9 cellular contexts compared by ENCODE assay signal in the genomic region with DNA sequence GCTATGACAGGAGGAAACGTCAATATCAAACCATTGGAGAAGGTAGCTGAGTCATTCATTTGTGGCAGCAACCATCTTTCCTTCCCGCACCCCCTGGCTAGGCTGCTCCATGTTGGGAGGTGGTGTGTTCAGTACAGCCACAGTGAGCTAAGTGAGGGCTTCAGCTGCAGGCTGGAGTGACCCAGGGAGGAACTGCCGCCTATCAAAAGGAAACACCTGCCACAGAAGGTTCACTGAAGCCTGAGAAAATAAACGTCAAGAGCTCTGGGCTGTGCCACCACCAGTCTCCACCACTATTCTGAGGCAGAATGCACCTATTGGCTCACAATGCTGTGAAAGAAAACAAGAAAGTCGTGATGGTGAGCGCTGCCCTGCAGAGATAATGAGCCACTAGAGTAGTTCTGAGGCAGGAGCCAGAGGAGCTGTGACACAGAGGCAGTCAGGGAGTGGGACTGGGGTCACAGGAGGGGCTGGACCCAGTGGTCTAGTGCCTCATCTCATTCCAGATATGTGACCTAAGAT. TPM values are rescaled to one million over a fixed set of nuclear protein-coding genes. Genes with fewer than 3 reads are reported as not detected.
A peak's percentile ranks its signal among the peaks of the same experiment; 100 is the strongest.
DNase-seq lines count a peak whose midpoint lies in the region; ATAC-seq and TF ChIP-seq lines count a peak whose summit lies in the region.
"Had no signal": no experiment of that assay in that cellular context is flagged by ENCODE, and none has a peak within 500 bp of the region (broad histone marks: within the 10 kb centered on the region; RNA-seq: fewer than 3 reads in every experiment).

No MANE protein-coding gene starts in this region.

- H3K9me3 ChIP-seq in ovary = no peaks in the 10 kb centered on the region

- DNase-seq in NCI-H2081 treated with DMSO at 0.1 percent for 48 hours (lab: John Stamatoyannopoulos, UW) = peak; percentile 98
- peak; percentile 79 for DNase-seq in activated CD8-positive, alpha-beta memory T cell treated with anti-CD3 and anti-CD28 coated beads, Interleukin-2, amount 10 ng/mL, durations not matched to agents 7 days and 5 days
- peak; percentile 43 for DNase-seq in natural killer cell
- DNase-seq in kidney glomerular epithelial cell (lab: John Stamatoyannopoulos, UW) = no peak
- no peak for DNase-seq in ovary

- no peak for TF ChIP-seq EP300 in ovary (IDR thresholded peaks at IDR 0.05)

- H3K9me3 Mint-ChIP-seq in activated CD8-positive, alpha-beta memory T cell treated with anti-CD3 and anti-CD28 coated beads, Interleukin-2, amount 10 ng/mL, durations not matched to agents 7 days and 5 days (ENCODE audit: low read depth) = no peaks in the 10 kb centered on the region
- H3K9me3 Mint-ChIP-seq in natural killer cell = peaks cover 2 to 4% of the 10 kb centered on the region in 2 donors

- CTCF ChIA-PET in activated CD8-positive, alpha-beta memory T cell treated with anti-CD3 and anti-CD28 coated beads, Interleukin-2, amount 10 ng/mL, durations not matched to agents 7 days and 5 days (lab: Charles Lee) = interaction anchor here (0.6 to 2.3 kb wide), 7 partner anchors 8 to 695 kb away, joined by 3 to 6 read pairs (median 3); no protein-coding TSS in a partner anchor

- H3K4me3 ChIP-seq in ovary = no peak overlapping the region

- peak overlapping the region; percentile 93 for H3K27ac Mint-ChIP-seq in activated CD8-positive, alpha-beta memory T cell treated with anti-CD3 and anti-CD28 coated beads, Interleukin-2, amount 10 ng/mL, durations not matched to agents 7 days and 5 days
- H3K27ac Mint-ChIP-seq in natural killer cell = peak overlapping the region; percentile 93 to 97

- TF ChIP-seq CTCF in natural killer cell (IDR thresholded peaks at IDR 0.05) (no peak), ovary (IDR thresholded peaks at IDR 0.05) (no peak)

- H3K27ac ChIP-seq in ovary = no peak overlapping the region
- H3K27ac ChIP-seq: parathyroid adenoma had no signal

- H3K4me1 Mint-ChIP-seq in activated CD8-positive, alpha-beta memory T cell treated with anti-CD3 and anti-CD28 coated beads, Interleukin-2, amount 10 ng/mL, durations not matched to agents 7 days and 5 days = peaks cover 60% of the 10 kb centered on the region
- peaks cover 57 to 61% of the 10 kb centered on the region in 2 donors for H3K4me1 Mint-ChIP-seq in natural killer cell

- H3K36me3 Mint-ChIP-seq in activated CD8-positive, alpha-beta memory T cell treated with anti-CD3 and anti-CD28 coated beads, Interleukin-2, amount 10 ng/mL, durations not matched to agents 7 days and 5 days = peaks cover 27% of the 10 kb centered on the region
- H3K36me3 Mint-ChIP-seq in natural killer cell = peaks cover 8% of the 10 kb centered on the region

- intact Hi-C loops in natural killer cell (cut with micrococcal nuclease) = loop anchor here (1.0 to 10.0 kb wide), 5 partner anchors 24 to 601 kb away; partner anchors contain the start of genes BBX and IFT57
- intact Hi-C loops in ovary (cut with DNase I) = no loop called here

- peaks cover 2% of the 10 kb centered on the region for H3K27me3 Mint-ChIP-seq in activated CD8-positive, alpha-beta memory T cell treated with anti-CD3 and anti-CD28 coated beads, Interleukin-2, amount 10 ng/mL, durations not matched to agents 7 days and 5 days
- H3K27me3 Mint-ChIP-seq in natural killer cell (ENCODE audit: low read depth in 2 of 2) = no peaks in the 10 kb centered on the region

- peak; percentile 36 for ATAC-seq in GM18520 (IDR thresholded peaks at IDR 0.05; ENCODE audit: unreplicated experiment)
- ATAC-seq in HG02798 (IDR thresholded peaks at IDR 0.05; ENCODE audit: poor library complexity, unreplicated experiment) = peak; percentile 63
- peak; percentile 54 for ATAC-seq in activated CD8-positive, alpha-beta memory T cell treated with anti-CD3 and anti-CD28 coated beads, Interleukin-2, amount 10 ng/mL, durations not matched to agents 7 days and 5 days
- peak; percentile 51 to 67 (median 59) for ATAC-seq in natural killer cell
- ATAC-seq in SK-N-SH treated with all-trans-retinoic acid at 6 μM for 48 hours = no peak

- WGBS in ovary, 3 donors = 75 to 83% (median 79%) methylated on average over 6 of the region's 6 CpGs

- no peaks in the 10 kb centered on the region for H3K36me3 ChIP-seq in ovary

- H3K4me3 Mint-ChIP-seq in activated CD8-positive, alpha-beta memory T cell treated with anti-CD3 and anti-CD28 coated beads, Interleukin-2, amount 10 ng/mL, durations not matched to agents 7 days and 5 days = peak overlapping the region; percentile 91
- peak overlapping the region; percentile 79 for H3K4me3 Mint-ChIP-seq in natural killer cell

- no peaks in the 10 kb centered on the region for H3K27me3 ChIP-seq in ovary

- TF ChIP-seq POLR2A in ovary (IDR thresholded peaks at IDR 0.05) = no peak

- H3K4me1 ChIP-seq in ovary (ENCODE audit: insufficient read depth) = no peaks in the 10 kb centered on the region
- H3K4me1 ChIP-seq: parathyroid adenoma had no signal

TF ChIP-seq in SK-N-SH treated with all-trans-retinoic acid at 6 μM for 48 hours, 23 proteins besides CTCF, POLR2A, EP300 and RAD21:
- TF ChIP-seq CSDC2 (CRISPR knock-in tag; IDR thresholded peaks at IDR 0.05) = no peak

RNA-seq across cellular contexts. Expression of gene CD47, which starts 34.8 kb away (rescaled TPM):
- 100 to 1,000 TPM; 111 to 133 TPM for total RNA-seq in activated CD8-positive, alpha-beta memory T cell treated with anti-CD3 and anti-CD28 coated beads, Interleukin-2, amount 10 ng/mL, durations not matched to agents 7 days and 5 days
- total RNA-seq in natural killer cell (100 to 1,000 TPM; 226 to 236 (median 233) TPM), ovary (100 to 1,000 TPM in 1 of 7 donors, 10 to 100 TPM in 6; 48.9 to 137 (median 55.8) TPM)
- 100 to 1,000 TPM in 1 of 2 donors, 10 to 100 TPM in 1; 24.1 to 148 TPM for polyA plus RNA-seq in ovary

Comparison
In these comparisons a context has a peak if more than half of its experiments do, and no peak if none do; other contexts are left out.
1. DNase-seq: peak in NCI-H2081 treated with DMSO at 0.1 percent for 48 hours (single experiment), activated CD8-positive, alpha-beta memory T cell treated with anti-CD3 and anti-CD28 coated beads, Interleukin-2, amount 10 ng/mL, durations not matched to agents 7 days and 5 days (single experiment) and natural killer cell (single experiment); none in kidney glomerular epithelial cell (single experiment) and ovary (0 of 5).